Comparison of ENCODE assay signal across 13 cellular contexts in the genomic region with DNA sequence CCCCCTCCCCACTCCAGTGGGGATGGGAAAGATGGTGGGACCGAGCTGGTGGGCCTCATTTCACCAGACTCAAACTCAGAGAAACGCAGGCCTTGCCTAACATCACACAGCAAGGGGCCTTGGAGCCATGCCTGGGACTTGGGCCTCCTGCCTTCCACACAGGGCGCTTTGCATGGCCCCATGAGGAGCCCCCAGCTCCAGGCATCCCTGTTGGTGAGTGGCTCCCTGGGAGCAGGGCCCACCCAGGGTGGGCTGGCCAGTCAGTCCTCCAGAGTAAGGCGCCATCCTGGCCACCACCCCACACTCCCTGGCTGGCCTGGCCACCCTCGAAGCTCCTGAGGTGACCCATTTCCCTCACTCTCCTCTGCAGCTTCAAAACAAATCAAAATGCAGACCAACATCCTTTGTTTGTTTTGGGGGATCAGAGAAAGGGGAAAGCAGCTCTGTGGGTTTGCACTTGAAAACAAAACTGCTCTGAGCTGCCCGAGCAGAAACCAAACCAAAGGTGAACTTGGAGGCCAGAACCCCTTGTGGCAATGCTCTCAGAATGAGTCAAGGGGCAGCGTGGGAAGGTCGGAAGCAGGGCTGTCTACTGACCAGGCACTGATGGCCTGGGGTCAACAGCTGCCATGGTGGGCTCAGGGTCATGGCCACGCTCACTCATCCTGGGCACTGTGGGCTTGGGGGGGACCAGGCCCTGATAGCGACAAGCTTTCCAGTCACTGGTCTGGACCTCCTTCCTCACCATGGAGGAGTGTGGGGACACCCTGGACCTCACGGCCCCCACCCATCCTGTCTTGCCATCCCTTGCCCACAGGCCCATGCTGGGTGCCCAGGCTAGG. TPM values are rescaled to one million over a fixed set of nuclear protein-coding genes. Genes with fewer than 3 reads are reported as not detected.
DNase-seq lines count a peak whose midpoint lies in the region; ATAC-seq, FAIRE-seq and TF ChIP-seq lines count a peak whose summit lies in the region.
"Had no signal": no experiment of that assay in that cellular context is flagged by ENCODE, and none has a peak within 500 bp of the region (broad histone marks: within the 10 kb centered on the region; RNA-seq: fewer than 3 reads in every experiment).

No MANE protein-coding gene starts in this region.

- peaks cover 3% of the 10 kb centered on the region for H3K27me3 Mint-ChIP-seq in activated CD4-positive, alpha-beta T cell treated with anti-CD3 and anti-CD28 coated beads, Interleukin-2, amount 10 ng/mL, durations not matched to agents 24 days and 14 days
- H3K27me3 Mint-ChIP-seq in stimulated activated memory B cell treated with anti-CD40 and anti-IgM and Interleukin-4, amounts not matched to agents 10 μg/mL and 1 μg/mL and 100 μg/mL, for 72 hours: no peaks in the 10 kb centered on the region

- H3K36me3 Mint-ChIP-seq in activated CD4-positive, alpha-beta T cell treated with anti-CD3 and anti-CD28 coated beads, Interleukin-2, amount 10 ng/mL, durations not matched to agents 24 days and 14 days (ENCODE audit: low read depth): no peaks in the 10 kb centered on the region
- H3K36me3 Mint-ChIP-seq in stimulated activated memory B cell treated with anti-CD40 and anti-IgM and Interleukin-4, amounts not matched to agents 10 μg/mL and 1 μg/mL and 100 μg/mL, for 72 hours: no peaks in the 10 kb centered on the region

- peak; percentile 71 for DNase-seq in activated CD4-positive, alpha-beta T cell treated with anti-CD3 and anti-CD28 coated beads, Interleukin-2, amount 10 ng/mL, durations not matched to agents 24 days and 14 days
- DNase-seq in activated CD4-positive, alpha-beta T cell treated with anti-CD3 and anti-CD28 coated beads for 1 hour: no peak
- DNase-seq in LHCN-M2 (ENCODE audit: low read depth): peak; percentile 47
- no peak for DNase-seq in caudate nucleus (lab: John Stamatoyannopoulos, UW)
- no peak for DNase-seq in D721Med (ENCODE audit: insufficient read length, low spot score)
- DNase-seq in mesenchymal stem cell: no peak
- DNase-seq: 8988T; activated CD4-positive, alpha-beta memory T cell treated with anti-CD3 and anti-CD28 coated beads, Interleukin-2, amount 10 ng/mL, durations not matched to agents 7 days and 5 days; adrenal gland; NCI-H146 had no signal

- H3K4me2 ChIP-seq in mesenchymal stem cell (ENCODE audit: low read length, poor library complexity, severe bottlenecking): no peak overlapping the region

- no peak overlapping the region for H3K4me3 ChIP-seq in mesenchymal stem cell (ENCODE audit: insufficient read depth in 1 of 2, low read depth in 1 of 2, low read length in 2 of 2)
- H3K4me3 ChIP-seq: adrenal gland, suprapubic skin had no signal

- no peak overlapping the region for H2AK5ac ChIP-seq in mesenchymal stem cell (ENCODE audit: low read length, severe bottlenecking)

- no peak overlapping the region for H2BK12ac ChIP-seq in mesenchymal stem cell (ENCODE audit: low read length in 2 of 2)

- H3K4me1 Mint-ChIP-seq in activated CD4-positive, alpha-beta T cell treated with anti-CD3 and anti-CD28 coated beads, Interleukin-2, amount 10 ng/mL, durations not matched to agents 24 days and 14 days: peaks cover 34% of the 10 kb centered on the region
- H3K4me1 Mint-ChIP-seq in stimulated activated memory B cell treated with anti-CD40 and anti-IgM and Interleukin-4, amounts not matched to agents 10 μg/mL and 1 μg/mL and 100 μg/mL, for 72 hours: peaks cover 18% of the 10 kb centered on the region

- H3K4me1 ChIP-seq in mesenchymal stem cell (ENCODE audit: control insufficient read depth, insufficient read depth, low read depth, low read length): no peaks in the 10 kb centered on the region
- H3K4me1 ChIP-seq: adrenal gland had no signal

- H3K27ac Mint-ChIP-seq in activated CD4-positive, alpha-beta T cell treated with anti-CD3 and anti-CD28 coated beads, Interleukin-2, amount 10 ng/mL, durations not matched to agents 24 days and 14 days: peak overlapping the region; percentile 15
- peak overlapping the region; percentile 32 for H3K27ac Mint-ChIP-seq in stimulated activated memory B cell treated with anti-CD40 and anti-IgM and Interleukin-4, amounts not matched to agents 10 μg/mL and 1 μg/mL and 100 μg/mL, for 72 hours
- H3K27ac Mint-ChIP-seq: activated CD4-positive, alpha-beta memory T cell treated with anti-CD3 and anti-CD28 coated beads, Interleukin-2, amount 10 ng/mL, durations not matched to agents 7 days and 5 days had no signal

- H3K14ac ChIP-seq in mesenchymal stem cell (ENCODE audit: low read length in 2 of 2): peak overlapping the region in 1 of 2 experiments; percentile 36

- H3K18ac ChIP-seq in mesenchymal stem cell (ENCODE audit: low read depth in 1 of 2, low read length in 2 of 2): no peak overlapping the region

- H4K91ac ChIP-seq in mesenchymal stem cell (ENCODE audit: low read length): no peak overlapping the region

- no peak for TF ChIP-seq CTCF in D721Med (IDR thresholded peaks at IDR 0.05; ENCODE audit: insufficient read depth, missing control alignments)

- no peak overlapping the region for H3K9ac ChIP-seq in mesenchymal stem cell (ENCODE audit: low read length)

- no peak overlapping the region for H3K27ac ChIP-seq in caudate nucleus (ENCODE audit: low read depth, low read length)
- no peak overlapping the region for H3K27ac ChIP-seq in mesenchymal stem cell (ENCODE audit: low read length, poor library complexity, severe bottlenecking)
- H3K27ac ChIP-seq: adrenal gland, suprapubic skin had no signal

- H2BK120ac ChIP-seq in mesenchymal stem cell (ENCODE audit: low read depth, low read length): no peak overlapping the region

- H2BK5ac ChIP-seq in mesenchymal stem cell (ENCODE audit: low read depth, low read length, poor library complexity, severe bottlenecking): no peak overlapping the region

- H3K79me1 ChIP-seq in mesenchymal stem cell (replicated peaks; ENCODE audit: low read length, poor library complexity, severe bottlenecking): no peaks in the 10 kb centered on the region

- H4K8ac ChIP-seq in mesenchymal stem cell (ENCODE audit: low read length): no peak overlapping the region

- H2BK15ac ChIP-seq in mesenchymal stem cell (ENCODE audit: low read depth, poor library complexity, severe bottlenecking): no peak overlapping the region

- H3K9me3 ChIP-seq in mesenchymal stem cell (ENCODE audit: control insufficient read depth, low read length): no peaks in the 10 kb centered on the region
- H3K9me3 ChIP-seq: adrenal gland, suprapubic skin had no signal

- intact Hi-C loops in activated CD4-positive, alpha-beta T cell treated with anti-CD3 and anti-CD28 coated beads, Interleukin-2, amount 10 ng/mL, durations not matched to agents 24 days and 14 days (cut with micrococcal nuclease): loop anchor here (1.0 kb wide), 1 partner anchor 12 kb away; no protein-coding TSS in a partner anchor

- H3K23ac ChIP-seq in mesenchymal stem cell (ENCODE audit: low read length in 2 of 2): no peak overlapping the region

- peaks cover 4 to 6% of the 10 kb centered on the region in 2 experiments for H3K27me3 ChIP-seq in mesenchymal stem cell (ENCODE audit: control insufficient read depth in 1 of 2, insufficient read depth in 1 of 2, low read length in 2 of 2)
- H3K27me3 ChIP-seq: adrenal gland, suprapubic skin had no signal

- H3K36me3 ChIP-seq in mesenchymal stem cell (ENCODE audit: control insufficient read depth in 1 of 2, insufficient read depth in 2 of 2, low read depth in 1 of 2, low read length in 2 of 2): no peaks in the 10 kb centered on the region
- H3K36me3 ChIP-seq: adrenal gland, suprapubic skin had no signal

- FAIRE-seq in D721Med (lab: Jason Lieb, UNC): no peak

- peak; percentile 59 for ATAC-seq in GM21825 (IDR thresholded peaks at IDR 0.05; ENCODE audit: unreplicated experiment)
- peak; percentile 41 for ATAC-seq in stimulated activated memory B cell treated with anti-CD40 and anti-IgM and Interleukin-4, amounts not matched to agents 10 μg/mL and 1 μg/mL and 100 μg/mL, for 72 hours

- H3K9me3 Mint-ChIP-seq in activated CD4-positive, alpha-beta T cell treated with anti-CD3 and anti-CD28 coated beads, Interleukin-2, amount 10 ng/mL, durations not matched to agents 24 days and 14 days: no peaks in the 10 kb centered on the region
- H3K9me3 Mint-ChIP-seq in stimulated activated memory B cell treated with anti-CD40 and anti-IgM and Interleukin-4, amounts not matched to agents 10 μg/mL and 1 μg/mL and 100 μg/mL, for 72 hours: no peaks in the 10 kb centered on the region
- H3K9me3 Mint-ChIP-seq: activated CD4-positive, alpha-beta memory T cell treated with anti-CD3 and anti-CD28 coated beads, Interleukin-2, amount 10 ng/mL, durations not matched to agents 7 days and 5 days had no signal

- H3K4ac ChIP-seq in mesenchymal stem cell (ENCODE audit: low read depth in 1 of 2, low read length in 2 of 2): no peak overlapping the region

- H3K4me3 Mint-ChIP-seq in activated CD4-positive, alpha-beta T cell treated with anti-CD3 and anti-CD28 coated beads, Interleukin-2, amount 10 ng/mL, durations not matched to agents 24 days and 14 days: no peak overlapping the region
- H3K4me3 Mint-ChIP-seq in stimulated activated memory B cell treated with anti-CD40 and anti-IgM and Interleukin-4, amounts not matched to agents 10 μg/mL and 1 μg/mL and 100 μg/mL, for 72 hours: no peak overlapping the region
- H3K4me3 Mint-ChIP-seq: activated CD4-positive, alpha-beta memory T cell treated with anti-CD3 and anti-CD28 coated beads, Interleukin-2, amount 10 ng/mL, durations not matched to agents 7 days and 5 days had no signal

- WGBS in mesenchymal stem cell: 78% methylated on average over 10 of the region's 11 CpGs

- no peak overlapping the region for H2AFZ ChIP-seq in mesenchymal stem cell (ENCODE audit: low read depth, low read length)

RNA-seq across cellular contexts. Expression of a gene that starts 37.0 kb away (rescaled TPM):
- total RNA-seq in activated CD4-positive, alpha-beta T cell treated with anti-CD3 and anti-CD28 coated beads, Interleukin-2, amount 10 ng/mL, durations not matched to agents 24 days and 14 days: 508 and 515 TPM in 2 replicates
- 461 and 479 TPM in 2 replicates for total RNA-seq in LHCN-M2 (2014; rRNA removed)
- polyA plus RNA-seq in LHCN-M2 (2012): 303 TPM
- 183 TPM for polyA plus RNA-seq in mesenchymal stem cell (2013, experiment 1 of 2)
- polyA plus RNA-seq in mesenchymal stem cell (2013, experiment 2 of 2): 184 TPM

Comparison
In these comparisons a context has a peak if more than half of its experiments do, and no peak if none do; other contexts are left out.
1. DNase-seq: peak in activated CD4-positive, alpha-beta T cell treated with anti-CD3 and anti-CD28 coated beads, Interleukin-2, amount 10 ng/mL, durations not matched to agents 24 days and 14 days (single experiment) and LHCN-M2 (single experiment); none in activated CD4-positive, alpha-beta T cell treated with anti-CD3 and anti-CD28 coated beads for 1 hour (single experiment), caudate nucleus (0 of 61), D721Med (single experiment) and mesenchymal stem cell (single experiment).